Comparison of ENCODE assay signal across 9 cellular contexts in genomic region chr1:38013027-38013588, GRCh38. TPM values are rescaled to one million over a fixed set of nuclear protein-coding genes. Genes with fewer than 3 reads are reported as not detected.
DNase-seq lines count a peak whose midpoint lies in the region; ATAC-seq, FAIRE-seq and TF ChIP-seq lines count a peak whose summit lies in the region.
"Had no signal": no experiment of that assay in that cellular context is flagged by ENCODE, and none has a peak within 500 bp of the region (broad histone marks: within the 10 kb centered on the region; RNA-seq: fewer than 3 reads in every experiment).

No MANE protein-coding gene starts in this region.

- H2AFZ ChIP-seq in Karpas-422 (ENCODE audit: low read length) = peak overlapping the region; percentile 76; the same call in 1 of the 2 replicates
- H2AFZ ChIP-seq in K562 (ENCODE audit: low read depth, low read length) = peak overlapping the region; percentile 93

- 2% methylated on average over 8 of the region's 8 CpGs for WGBS in K562 (ENCODE audit: insufficient coverage, low coverage, missing lambda C conversion rate)
- WGBS in thymus = 10% methylated on average over 8 of the region's 8 CpGs

- H3K9ac ChIP-seq in Karpas-422 (ENCODE audit: low read length) (peak overlapping the region; percentile 92), K562 (ENCODE audit: insufficient read depth in 1 of 2, low read depth in 2 of 2, low read length in 2 of 2) (peak overlapping the region; percentile 96 to 99)

- BruUV-seq in K562 (replicated peaks; lab: Mats Ljungman, UMichigan) = TSS peak; percentile 61

- no peaks in the 10 kb centered on the region for H3K9me1 ChIP-seq in K562 (ENCODE audit: control insufficient read depth, insufficient read depth, low read length)

- H3K79me2 ChIP-seq in Karpas-422 (ENCODE audit: low read length) (peaks cover 45% of the 10 kb centered on the region), K562 (ENCODE audit: control insufficient read depth, insufficient read depth, low read length) (peaks cover 68% of the 10 kb centered on the region)

- TF ChIP-seq EP300 in K562 (IDR thresholded peaks at IDR 0.05; ENCODE audit: low read length) = no peak

- in situ Hi-C loops in K562 (cut with MboI) = no loop called here

- no peak for TF ChIP-seq RAD21 in K562 (CRISPR knock-in tag; conservative IDR thresholded peaks at IDR 0.05 in 1 of 2, IDR thresholded peaks at IDR 0.05 in 1 of 2)

- H4K20me1 ChIP-seq in Karpas-422 (ENCODE audit: insufficient read depth, low read depth, low read length) (no peaks in the 10 kb centered on the region), K562 (replicated peaks; ENCODE audit: control insufficient read depth, insufficient read depth, low read length) (0 out of 2 replicates have a peak, but pooled peaks cover 7% of the 10 kb centered on the region)

- peak overlapping the region; percentile 82 for H3K27ac ChIP-seq in Karpas-422 (ENCODE audit: low read length)
- peak overlapping the region; percentile 98 for H3K27ac ChIP-seq in K562 (ENCODE audit: extremely low read depth, low read depth, low read length)
- peak overlapping the region; percentile 94 for H3K27ac ChIP-seq in thymus (ENCODE audit: low read depth)

- H3K9me3 ChIP-seq in Karpas-422 (ENCODE audit: low read length) (no peaks in the 10 kb centered on the region), K562 (replicated peaks; ENCODE audit: control insufficient read depth, insufficient read depth, low read depth, low read length) (no peaks in the 10 kb centered on the region), thymus (ENCODE audit: control insufficient read depth) (no peaks in the 10 kb centered on the region)

- H3K4me2 ChIP-seq in Karpas-422 (ENCODE audit: low read depth, low read length, poor library complexity, severe bottlenecking) (peak overlapping the region; percentile 76), K562 (ENCODE audit: insufficient read depth, low read length) (peak overlapping the region; percentile 99)

- H3K27me3 ChIP-seq in Karpas-422 (ENCODE audit: low read length) = no peaks in the 10 kb centered on the region
- H3K27me3 ChIP-seq in K562 (ENCODE audit: control insufficient read depth in 2 of 2, insufficient read depth in 2 of 2, low read length in 2 of 2) = no peaks in the 10 kb centered on the region
- H3K27me3 ChIP-seq in thymus (ENCODE audit: control insufficient read depth, insufficient read depth) = no peaks in the 10 kb centered on the region

- POLR2A ChIA-PET in K562 (lab: Yijun Ruan, JAX) = interaction anchor here (0.6 to 6.7 kb wide), 10 partner anchors 10 to 883 kb away, joined by 3 to 71 read pairs (median 6); no protein-coding TSS in a partner anchor

- peak; percentile 30 for ATAC-seq in K562
- ATAC-seq in left lobe of liver = peak; percentile 1
- ATAC-seq in GM18505 (IDR thresholded peaks at IDR 0.05; ENCODE audit: unreplicated experiment) = no peak

- H3K36me3 ChIP-seq in Karpas-422 (ENCODE audit: insufficient read depth, low read length) (peaks cover 16% of the 10 kb centered on the region; the same call in 1 of the 2 replicates), K562 (ENCODE audit: control insufficient read depth, insufficient read depth, low read length) (peaks cover 46% of the 10 kb centered on the region), thymus (ENCODE audit: control insufficient read depth, insufficient read depth) (peaks cover 17% of the 10 kb centered on the region)

- CTCF ChIA-PET in K562 (lab: Yijun Ruan, JAX; ENCODE audit: low intra/inter-chr PET ratio) = no interaction called here

- TF ChIP-seq POLR2A in K562 (conservative IDR thresholded peaks at IDR 0.05) (no peak), GM18505 (IDR thresholded peaks at IDR 0.05; ENCODE audit: borderline replicate concordance, extremely low read depth, insufficient read depth, insufficient read length) (no peak)

- intact Hi-C loops in K562 (cut with micrococcal nuclease) = loop anchor here (5.0 kb wide), 1 partner anchor 321 kb away; the partner anchor contains the start of gene CDCA8

- no peaks in the 10 kb centered on the region for H3K9me2 ChIP-seq in Karpas-422 (replicated peaks; ENCODE audit: insufficient read depth, low read length)

- TF ChIP-seq CTCF in K562 (IDR thresholded peaks at IDR 0.05 in 2 of 3, conservative IDR thresholded peaks at IDR 0.05 in 1 of 3; ENCODE audit: insufficient read depth in 2 of 3, low read depth in 1 of 3, low read length in 3 of 3) = no peak

- H3K4me1 ChIP-seq in Karpas-422 (ENCODE audit: low read length) (peaks cover 15% of the 10 kb centered on the region), K562 (replicated peaks in 1 of 2; ENCODE audit: control insufficient read depth in 2 of 2, insufficient read depth in 2 of 2, low read length in 2 of 2) (peaks cover 25 to 61% of the 10 kb centered on the region in 2 experiments), thymus (ENCODE audit: control insufficient read depth, insufficient read depth, low read length) (peaks cover 9% of the 10 kb centered on the region)

- peak; percentile 19 for FAIRE-seq in K562 (lab: Jason Lieb, UNC)

- peak overlapping the region; percentile 85 for H3K4me3 ChIP-seq in Karpas-422 (ENCODE audit: low read length)
- peak overlapping the region; percentile 89 for H3K4me3 ChIP-seq in K562
- H3K4me3 ChIP-seq in thymus (ENCODE audit: low read length) = peak overlapping the region; percentile 80

- DNase-seq in NOMO-1 treated with DMSO at 0.1 percent for 48 hours (lab: John Stamatoyannopoulos, UW; ENCODE audit: unreplicated experiment) = peak; percentile 43
- DNase-seq in NOMO-1 (lab: John Stamatoyannopoulos, UW; ENCODE audit: unreplicated experiment in 2 of 2) = no peak
- DNase-seq in Karpas-422 = no peak
- DNase-seq in K562 (ENCODE audit: extremely low read depth in 1 of 4, low spot score in 3 of 4) = peak in 2 of 4 experiments; percentile 60 to 83
- no peak for DNase-seq in left lobe of liver (ENCODE audit: low spot score)
- DNase-seq in stimulated activated CD4-positive, alpha-beta T cell treated with anti-CD3 and anti-CD28 coated beads, Interleukin-4, amount 100 ng/mL, for 4 hours = no peak

RNA-seq across cellular contexts. Expression of gene UTP11, which starts 0.6 kb away (rescaled TPM):
- total RNA-seq in Karpas-422 (2014; rRNA removed; shearing (Covaris generic); ENCODE audit: low replicate concordance) = 27.3 and 31.1 TPM in 2 replicates
- 67.0 and 115 TPM in 2 replicates for total RNA-seq in K562 (2011; cell fraction: chromatin; rRNA removed; ENCODE audit: low replicate concordance)
- total RNA-seq in K562 (2011; cell fraction: nucleolus; rRNA removed) = 37.6 and 49.2 TPM in 2 replicates
- total RNA-seq in K562 (2011; cell fraction: nucleoplasm; rRNA removed) = 97.2 and 146 TPM in 2 replicates
- total RNA-seq in K562 (2014; rRNA removed) (125 and 137 TPM in 2 replicates), K562 (2014; rRNA removed; fragmentation: Illumina TruSeq; extraction: Trizol) (215 and 251 TPM in 2 replicates), K562 (2015; rRNA removed; fragmentation: Illumina TruSeq; extraction: Trizol) (214 and 221 TPM in 2 replicates), K562 (2021) (124 and 129 TPM in 2 replicates), left lobe of liver (8.2 TPM)
- polyA plus RNA-seq in K562 (2011; rRNA removed) (67.6 and 91.1 TPM in 2 replicates), K562 (2014; fragmentation: Illumina TruSeq; extraction: Trizol) (329 and 378 TPM in 2 replicates), K562 (2014; fragmentation: Nextera tagmentation; extraction: Ambion mirVana) (100 to 1,000 TPM; 269 to 303 TPM), K562 (2014; rRNA removed) (167 and 253 TPM in 2 replicates), thymus (30.3 TPM)
- polyA plus RNA-seq in K562 (2011; cell fraction: cytosol; rRNA removed) = 22.4 and 42.7 TPM in 2 replicates
- 18.0 and 28.1 TPM in 2 replicates for polyA plus RNA-seq in K562 (2011; cell fraction: nucleus; rRNA removed)
- polyA plus RNA-seq in K562 (2012) = 76.5 and 96.7 TPM in 2 replicates
- polyA minus RNA-seq in K562 (2011; rRNA and poly(A)+ RNA removed) = 46.0 and 51.0 TPM in 2 replicates
- polyA minus RNA-seq in K562 (2011; cell fraction: cytosol; rRNA and poly(A)+ RNA removed) = 25.8 and 26.4 TPM in 2 replicates
- polyA minus RNA-seq in K562 (2011; cell fraction: nucleus; rRNA and poly(A)+ RNA removed) = 17.6 and 38.0 TPM in 2 replicates

RNA-seq across cellular contexts. Expression of gene FHL3, which starts 7.8 kb away (rescaled TPM):
- total RNA-seq in Karpas-422 (2014; rRNA removed; shearing (Covaris generic); ENCODE audit: low replicate concordance) = 4.6 and 10.7 TPM in 2 replicates
- total RNA-seq in K562 (2011; cell fraction: chromatin; rRNA removed; ENCODE audit: low replicate concordance) = 89.8 and 202 TPM in 2 replicates
- 99.7 and 116 TPM in 2 replicates for total RNA-seq in K562 (2011; cell fraction: nucleolus; rRNA removed)
- total RNA-seq in K562 (2011; cell fraction: nucleoplasm; rRNA removed) = 98.0 and 139 TPM in 2 replicates
- total RNA-seq in K562 (2014; rRNA removed) = 55.7 and 80.3 TPM in 2 replicates
- 22.6 and 27.7 TPM in 2 replicates for total RNA-seq in K562 (2014; rRNA removed; fragmentation: Illumina TruSeq; extraction: Trizol)
- 34.1 and 35.1 TPM in 2 replicates for total RNA-seq in K562 (2015; rRNA removed; fragmentation: Illumina TruSeq; extraction: Trizol)
- total RNA-seq in K562 (2021) = 123 and 144 TPM in 2 replicates
- polyA plus RNA-seq in K562 (2011; rRNA removed) = 14.8 and 18.9 TPM in 2 replicates
- 31.0 and 53.9 TPM in 2 replicates for polyA plus RNA-seq in K562 (2011; cell fraction: cytosol; rRNA removed)
- polyA plus RNA-seq in K562 (2011; cell fraction: nucleus; rRNA removed) = 58.4 and 84.8 TPM in 2 replicates
- 76.0 and 140 TPM in 2 replicates for polyA plus RNA-seq in K562 (2012)
- 117 and 145 TPM in 2 replicates for polyA plus RNA-seq in K562 (2014; fragmentation: Illumina TruSeq; extraction: Trizol)
- polyA plus RNA-seq in K562 (2014; fragmentation: Nextera tagmentation; extraction: Ambion mirVana) = 1 to 10 TPM; 6.1 to 8.0 TPM
- 56.7 and 61.4 TPM in 2 replicates for polyA plus RNA-seq in K562 (2014; rRNA removed)
- polyA minus RNA-seq in K562 (2011; rRNA and poly(A)+ RNA removed) = 26.4 and 29.9 TPM in 2 replicates
- polyA minus RNA-seq in K562 (2011; cell fraction: cytosol; rRNA and poly(A)+ RNA removed) = 46.4 and 60.9 TPM in 2 replicates
- polyA minus RNA-seq in K562 (2011; cell fraction: nucleus; rRNA and poly(A)+ RNA removed) = 41.9 and 46.1 TPM in 2 replicates
- 2.3 TPM for total RNA-seq in left lobe of liver
- 18.7 TPM for polyA plus RNA-seq in thymus

RNA-seq across cellular contexts. Expression of gene SF3A3, which starts 23.3 kb away (rescaled TPM):
- 56.8 and 124 TPM in 2 replicates for total RNA-seq in Karpas-422 (2014; rRNA removed; shearing (Covaris generic); ENCODE audit: low replicate concordance)
- total RNA-seq in K562 (2011; cell fraction: chromatin; rRNA removed; ENCODE audit: low replicate concordance) = 120 and 207 TPM in 2 replicates
- 64.9 and 65.3 TPM in 2 replicates for total RNA-seq in K562 (2011; cell fraction: nucleolus; rRNA removed)
- 96.5 and 110 TPM in 2 replicates for total RNA-seq in K562 (2011; cell fraction: nucleoplasm; rRNA removed)
- total RNA-seq in K562 (2014; rRNA removed) = 237 and 305 TPM in 2 replicates
- total RNA-seq in K562 (2014; rRNA removed; fragmentation: Illumina TruSeq; extraction: Trizol) = 303 and 319 TPM in 2 replicates
- total RNA-seq in K562 (2015; rRNA removed; fragmentation: Illumina TruSeq; extraction: Trizol) = 348 and 384 TPM in 2 replicates
- total RNA-seq in K562 (2021) = 177 and 184 TPM in 2 replicates
- polyA plus RNA-seq in K562 (2011; rRNA removed) = 131 and 193 TPM in 2 replicates
- 44.6 and 75.3 TPM in 2 replicates for polyA plus RNA-seq in K562 (2011; cell fraction: cytosol; rRNA removed)
- 44.8 and 71.7 TPM in 2 replicates for polyA plus RNA-seq in K562 (2011; cell fraction: nucleus; rRNA removed)
- 105 and 258 TPM in 2 replicates for polyA plus RNA-seq in K562 (2012)
- 305 and 350 TPM in 2 replicates for polyA plus RNA-seq in K562 (2014; fragmentation: Illumina TruSeq; extraction: Trizol)
- polyA plus RNA-seq in K562 (2014; fragmentation: Nextera tagmentation; extraction: Ambion mirVana) = 100 to 1,000 TPM; 197 to 467 TPM
- polyA plus RNA-seq in K562 (2014; rRNA removed) = 237 and 245 TPM in 2 replicates
- 201 and 210 TPM in 2 replicates for polyA minus RNA-seq in K562 (2011; rRNA and poly(A)+ RNA removed)
- 101 and 121 TPM in 2 replicates for polyA minus RNA-seq in K562 (2011; cell fraction: cytosol; rRNA and poly(A)+ RNA removed)
- polyA minus RNA-seq in K562 (2011; cell fraction: nucleus; rRNA and poly(A)+ RNA removed) = 39.4 and 86.4 TPM in 2 replicates
- total RNA-seq in left lobe of liver = 21.0 TPM
- 26.8 TPM for polyA plus RNA-seq in thymus

RNA-seq across cellular contexts. Expression of gene POU3F1, which starts 33.5 kb away (rescaled TPM):
- total RNA-seq in Karpas-422 (2014; rRNA removed; shearing (Covaris generic); ENCODE audit: low replicate concordance) = 0.07 TPM in 1 of 2 replicates, not detected in the other
- not detected in 2 replicates for total RNA-seq in K562 (2011; cell fraction: chromatin; rRNA removed; ENCODE audit: low replicate concordance)
- 0.13 TPM in 1 of 2 replicates, not detected in the other for total RNA-seq in K562 (2011; cell fraction: nucleolus; rRNA removed)
- total RNA-seq in K562 (2011; cell fraction: nucleoplasm; rRNA removed) = not detected in 2 replicates
- total RNA-seq in K562 (2014; rRNA removed) (0.08 and 0.09 TPM in 2 replicates), K562 (2014; rRNA removed; fragmentation: Illumina TruSeq; extraction: Trizol) (not detected in 2 replicates), K562 (2015; rRNA removed; fragmentation: Illumina TruSeq; extraction: Trizol) (not detected in 2 replicates), K562 (2021) (not detected in 2 replicates), left lobe of liver (0.08 TPM)
- polyA plus RNA-seq in K562 (2011; rRNA removed) (0.05 TPM in 1 of 2 replicates, not detected in the other), K562 (2014; fragmentation: Illumina TruSeq; extraction: Trizol) (not detected in 2 replicates), K562 (2014; fragmentation: Nextera tagmentation; extraction: Ambion mirVana) (not detected), K562 (2014; rRNA removed) (not detected in 2 replicates), thymus (0.30 TPM)
- not detected in 2 replicates for polyA plus RNA-seq in K562 (2011; cell fraction: cytosol; rRNA removed)
- polyA plus RNA-seq in K562 (2011; cell fraction: nucleus; rRNA removed) = 0.06 and 0.15 TPM in 2 replicates
- polyA plus RNA-seq in K562 (2012) = not detected in 2 replicates
- polyA minus RNA-seq in K562 (2011; rRNA and poly(A)+ RNA removed) = not detected in 2 replicates
- not detected in 2 replicates for polyA minus RNA-seq in K562 (2011; cell fraction: cytosol; rRNA and poly(A)+ RNA removed)
- 0.13 and 0.33 TPM in 2 replicates for polyA minus RNA-seq in K562 (2011; cell fraction: nucleus; rRNA and poly(A)+ RNA removed)
- total RNA-seq: glomerular endothelial cell had no signal
